ENCODE assay signal across 1 cellular context in the genomic region with DNA sequence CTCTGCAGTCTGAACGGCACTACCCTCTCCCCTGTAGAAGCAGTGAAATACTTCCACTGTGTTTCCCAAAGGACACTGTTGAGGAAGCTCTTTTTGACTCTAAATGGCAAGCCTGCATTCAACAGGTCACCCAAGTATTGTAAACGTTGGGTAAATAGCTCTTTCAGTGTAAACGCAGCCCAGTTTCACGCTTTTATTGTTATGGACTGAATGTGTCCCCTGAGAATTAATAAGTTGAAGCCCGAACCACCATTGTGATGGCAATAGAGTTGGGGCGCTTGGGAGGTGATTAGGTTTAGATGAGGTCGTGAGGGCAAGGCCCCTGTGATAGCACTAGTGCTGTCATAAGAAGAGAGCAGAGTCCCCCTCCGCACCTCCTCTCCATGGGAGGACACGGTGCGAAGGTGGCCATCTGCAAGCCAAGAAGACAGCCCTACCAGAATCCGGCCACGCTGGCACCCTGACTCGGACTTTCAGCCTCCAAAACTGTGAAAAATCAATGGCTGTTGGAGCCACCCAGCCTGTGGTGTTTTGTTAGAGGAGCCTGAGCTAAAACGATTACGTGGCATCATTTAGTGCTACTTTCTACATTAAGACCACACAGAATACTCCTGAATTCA.
TF ChIP-seq lines count a peak whose summit lies in the region.

No MANE protein-coding gene starts in this region.

TF ChIP-seq in HepG2, 621 proteins besides CTCF, POLR2A, EP300 and RAD21 (continued from another document):
- TF ChIP-seq, protein P1, sequence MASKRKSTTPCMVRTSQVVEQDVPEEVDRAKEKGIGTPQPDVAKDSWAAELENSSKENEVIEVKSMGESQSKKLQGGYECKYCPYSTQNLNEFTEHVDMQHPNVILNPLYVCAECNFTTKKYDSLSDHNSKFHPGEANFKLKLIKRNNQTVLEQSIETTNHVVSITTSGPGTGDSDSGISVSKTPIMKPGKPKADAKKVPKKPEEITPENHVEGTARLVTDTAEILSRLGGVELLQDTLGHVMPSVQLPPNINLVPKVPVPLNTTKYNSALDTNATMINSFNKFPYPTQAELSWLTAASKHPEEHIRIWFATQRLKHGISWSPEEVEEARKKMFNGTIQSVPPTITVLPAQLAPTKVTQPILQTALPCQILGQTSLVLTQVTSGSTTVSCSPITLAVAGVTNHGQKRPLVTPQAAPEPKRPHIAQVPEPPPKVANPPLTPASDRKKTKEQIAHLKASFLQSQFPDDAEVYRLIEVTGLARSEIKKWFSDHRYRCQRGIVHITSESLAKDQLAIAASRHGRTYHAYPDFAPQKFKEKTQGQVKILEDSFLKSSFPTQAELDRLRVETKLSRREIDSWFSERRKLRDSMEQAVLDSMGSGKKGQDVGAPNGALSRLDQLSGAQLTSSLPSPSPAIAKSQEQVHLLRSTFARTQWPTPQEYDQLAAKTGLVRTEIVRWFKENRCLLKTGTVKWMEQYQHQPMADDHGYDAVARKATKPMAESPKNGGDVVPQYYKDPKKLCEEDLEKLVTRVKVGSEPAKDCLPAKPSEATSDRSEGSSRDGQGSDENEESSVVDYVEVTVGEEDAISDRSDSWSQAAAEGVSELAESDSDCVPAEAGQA (IDR thresholded peaks at IDR 0.05; ENCODE audit: low read depth) = no peak
- TF ChIP-seq, protein P1 (CRISPR knock-in tag; IDR thresholded peaks at IDR 0.05; ENCODE audit: borderline replicate concordance) = no peak
- TF ChIP-seq SP1 (IDR thresholded peaks at IDR 0.05) (no peak), SP1 (CRISPR knock-in tag; IDR thresholded peaks at IDR 0.05) (no peak), HOXA3 (CRISPR knock-in tag; IDR thresholded peaks at IDR 0.05) (peak; percentile 26; the same call in 1 of the 2 replicates), DPF2 (CRISPR knock-in tag; IDR thresholded peaks at IDR 0.05; ENCODE audit: borderline replicate concordance, low read depth) (no peak), SUZ12 (IDR thresholded peaks at IDR 0.05; ENCODE audit: low read depth, low read length) (no peak), ZNF232 (CRISPR knock-in tag; IDR thresholded peaks at IDR 0.05; ENCODE audit: borderline replicate concordance) (no peak), ZNF446 (CRISPR knock-in tag; IDR thresholded peaks at IDR 0.05) (no peak), SIX4 (CRISPR knock-in tag; IDR thresholded peaks at IDR 0.05) (no peak; the same call in 1 of the 2 replicates)
- TF ChIP-seq, protein P2, sequence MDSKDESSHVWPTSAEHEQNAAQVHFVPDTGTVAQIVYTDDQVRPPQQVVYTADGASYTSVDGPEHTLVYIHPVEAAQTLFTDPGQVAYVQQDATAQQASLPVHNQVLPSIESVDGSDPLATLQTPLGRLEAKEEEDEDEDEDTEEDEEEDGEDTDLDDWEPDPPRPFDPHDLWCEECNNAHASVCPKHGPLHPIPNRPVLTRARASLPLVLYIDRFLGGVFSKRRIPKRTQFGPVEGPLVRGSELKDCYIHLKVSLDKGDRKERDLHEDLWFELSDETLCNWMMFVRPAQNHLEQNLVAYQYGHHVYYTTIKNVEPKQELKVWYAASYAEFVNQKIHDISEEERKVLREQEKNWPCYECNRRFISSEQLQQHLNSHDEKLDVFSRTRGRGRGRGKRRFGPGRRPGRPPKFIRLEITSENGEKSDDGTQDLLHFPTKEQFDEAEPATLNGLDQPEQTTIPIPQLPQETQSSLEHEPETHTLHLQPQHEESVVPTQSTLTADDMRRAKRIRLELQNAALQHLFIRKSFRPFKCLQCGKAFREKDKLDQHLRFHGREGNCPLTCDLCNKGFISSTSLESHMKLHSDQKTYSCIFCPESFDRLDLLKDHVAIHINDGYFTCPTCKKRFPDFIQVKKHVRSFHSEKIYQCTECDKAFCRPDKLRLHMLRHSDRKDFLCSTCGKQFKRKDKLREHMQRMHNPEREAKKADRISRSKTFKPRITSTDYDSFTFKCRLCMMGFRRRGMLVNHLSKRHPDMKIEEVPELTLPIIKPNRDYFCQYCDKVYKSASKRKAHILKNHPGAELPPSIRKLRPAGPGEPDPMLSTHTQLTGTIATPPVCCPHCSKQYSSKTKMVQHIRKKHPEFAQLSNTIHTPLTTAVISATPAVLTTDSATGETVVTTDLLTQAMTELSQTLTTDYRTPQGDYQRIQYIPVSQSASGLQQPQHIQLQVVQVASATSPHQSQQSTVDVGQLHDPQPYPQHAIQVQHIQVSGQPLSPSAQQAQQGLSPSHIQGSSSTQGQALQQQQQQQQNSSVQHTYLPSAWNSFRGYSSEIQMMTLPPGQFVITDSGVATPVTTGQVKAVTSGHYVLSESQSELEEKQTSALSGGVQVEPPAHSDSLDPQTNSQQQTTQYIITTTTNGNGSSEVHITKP (CRISPR knock-in tag; IDR thresholded peaks at IDR 0.05; ENCODE audit: low read depth) = no peak
- TF ChIP-seq, protein P3, sequence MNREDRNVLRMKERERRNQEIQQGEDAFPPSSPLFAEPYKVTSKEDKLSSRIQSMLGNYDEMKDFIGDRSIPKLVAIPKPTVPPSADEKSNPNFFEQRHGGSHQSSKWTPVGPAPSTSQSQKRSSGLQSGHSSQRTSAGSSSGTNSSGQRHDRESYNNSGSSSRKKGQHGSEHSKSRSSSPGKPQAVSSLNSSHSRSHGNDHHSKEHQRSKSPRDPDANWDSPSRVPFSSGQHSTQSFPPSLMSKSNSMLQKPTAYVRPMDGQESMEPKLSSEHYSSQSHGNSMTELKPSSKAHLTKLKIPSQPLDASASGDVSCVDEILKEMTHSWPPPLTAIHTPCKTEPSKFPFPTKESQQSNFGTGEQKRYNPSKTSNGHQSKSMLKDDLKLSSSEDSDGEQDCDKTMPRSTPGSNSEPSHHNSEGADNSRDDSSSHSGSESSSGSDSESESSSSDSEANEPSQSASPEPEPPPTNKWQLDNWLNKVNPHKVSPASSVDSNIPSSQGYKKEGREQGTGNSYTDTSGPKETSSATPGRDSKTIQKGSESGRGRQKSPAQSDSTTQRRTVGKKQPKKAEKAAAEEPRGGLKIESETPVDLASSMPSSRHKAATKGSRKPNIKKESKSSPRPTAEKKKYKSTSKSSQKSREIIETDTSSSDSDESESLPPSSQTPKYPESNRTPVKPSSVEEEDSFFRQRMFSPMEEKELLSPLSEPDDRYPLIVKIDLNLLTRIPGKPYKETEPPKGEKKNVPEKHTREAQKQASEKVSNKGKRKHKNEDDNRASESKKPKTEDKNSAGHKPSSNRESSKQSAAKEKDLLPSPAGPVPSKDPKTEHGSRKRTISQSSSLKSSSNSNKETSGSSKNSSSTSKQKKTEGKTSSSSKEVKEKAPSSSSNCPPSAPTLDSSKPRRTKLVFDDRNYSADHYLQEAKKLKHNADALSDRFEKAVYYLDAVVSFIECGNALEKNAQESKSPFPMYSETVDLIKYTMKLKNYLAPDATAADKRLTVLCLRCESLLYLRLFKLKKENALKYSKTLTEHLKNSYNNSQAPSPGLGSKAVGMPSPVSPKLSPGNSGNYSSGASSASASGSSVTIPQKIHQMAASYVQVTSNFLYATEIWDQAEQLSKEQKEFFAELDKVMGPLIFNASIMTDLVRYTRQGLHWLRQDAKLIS (CRISPR knock-in tag; IDR thresholded peaks at IDR 0.05) = no peak; the same call in 1 of the 2 replicates
- TF ChIP-seq, protein P4, sequence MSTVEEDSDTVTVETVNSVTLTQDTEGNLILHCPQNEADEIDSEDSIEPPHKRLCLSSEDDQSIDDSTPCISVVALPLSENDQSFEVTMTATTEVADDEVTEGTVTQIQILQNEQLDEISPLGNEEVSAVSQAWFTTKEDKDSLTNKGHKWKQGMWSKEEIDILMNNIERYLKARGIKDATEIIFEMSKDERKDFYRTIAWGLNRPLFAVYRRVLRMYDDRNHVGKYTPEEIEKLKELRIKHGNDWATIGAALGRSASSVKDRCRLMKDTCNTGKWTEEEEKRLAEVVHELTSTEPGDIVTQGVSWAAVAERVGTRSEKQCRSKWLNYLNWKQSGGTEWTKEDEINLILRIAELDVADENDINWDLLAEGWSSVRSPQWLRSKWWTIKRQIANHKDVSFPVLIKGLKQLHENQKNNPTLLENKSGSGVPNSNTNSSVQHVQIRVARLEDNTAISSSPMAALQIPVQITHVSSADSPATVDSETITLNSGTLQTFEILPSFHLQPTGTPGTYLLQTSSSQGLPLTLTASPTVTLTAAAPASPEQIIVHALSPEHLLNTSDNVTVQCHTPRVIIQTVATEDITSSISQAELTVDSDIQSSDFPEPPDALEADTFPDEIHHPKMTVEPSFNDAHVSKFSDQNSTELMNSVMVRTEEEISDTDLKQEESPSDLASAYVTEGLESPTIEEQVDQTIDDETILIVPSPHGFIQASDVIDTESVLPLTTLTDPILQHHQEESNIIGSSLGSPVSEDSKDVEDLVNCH (CRISPR knock-in tag; IDR thresholded peaks at IDR 0.05) = no peak
